In the genomic region with DNA sequence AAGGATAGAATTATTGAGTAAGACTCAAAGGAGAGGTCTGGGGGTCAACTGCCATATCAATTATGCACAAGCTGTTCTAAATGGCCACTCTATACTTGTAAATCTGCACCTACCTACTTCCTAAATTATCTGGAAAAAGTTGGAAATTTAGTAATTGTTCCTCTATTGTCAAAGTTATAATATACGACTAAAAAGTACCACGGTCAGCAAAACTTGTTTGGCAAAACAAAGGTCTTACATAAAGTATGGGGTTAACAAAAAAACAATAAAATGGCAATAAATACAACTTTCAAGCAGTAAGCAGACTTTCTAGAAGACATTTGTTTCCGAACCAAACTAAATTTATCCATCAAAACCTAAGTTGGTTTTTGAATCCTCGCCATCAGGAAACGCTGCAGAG, we compare ENCODE assay signal across 30 cellular contexts.
"Had no signal": no experiment of that assay in that cellular context is flagged by ENCODE, and none has a peak within 500 bp of the region (broad histone marks: within the 10 kb centered on the region; RNA-seq: fewer than 3 reads in every experiment).

No MANE protein-coding gene starts in this region.

- H3K4me3 ChIP-seq: MG63, PC-9, SJSA1 had no signal

- H3K36me3 ChIP-seq: MG63, SJSA1 had no signal

- H3K9me3 ChIP-seq: MG63, SJSA1, SK-N-SH had no signal

- DNase-seq: Kasumi-1, MG63, NCI-H1048, NCI-H1092 treated with DMSO at 0.1 percent for 48 hours, NCI-H1105 treated with DMSO at 0.1 percent for 48 hours, NCI-H1417, NCI-H1436, NCI-H146, NCI-H1694, NCI-H187, NCI-H1930, NCI-H2029 treated with DMSO at 0.1 percent for 48 hours, NCI-H2081 treated with DMSO at 0.1 percent for 48 hours, NCI-H2107, NCI-H2171, NCI-H226, NCI-H446 treated with DMSO at 0.1 percent for 48 hours, NCI-H510A, NCI-H524, NCI-H526, NCI-H69, NCI-H748 treated with DMSO at 0.1 percent for 48 hours, NCI-H82, PC-9, Right ventricle myocardium superior, SHP77 treated with DMSO at 0.1 percent for 48 hours, SK-N-SH, SW 1271 had no signal

- H3K27ac ChIP-seq: PC-9, SJSA1 had no signal

- H3K4me2 ChIP-seq: PC-9, SK-N-SH had no signal

- ATAC-seq: Panc1 had no signal

- H3K27me3 ChIP-seq: MG63, SJSA1 had no signal

- H3K9ac ChIP-seq: SK-N-SH had no signal

- H3K4me1 ChIP-seq: SJSA1 had no signal

- H2AFZ ChIP-seq: PC-9 had no signal
